ENCODE assay signal across 1 cellular context in genomic region chr15:73604477-73604876, GRCh38.
TF ChIP-seq lines count a peak whose summit lies in the region.

No MANE protein-coding gene starts in this region.

TF ChIP-seq in K562, 482 proteins besides CTCF, POLR2A, EP300 and RAD21:
- no peak for TF ChIP-seq PHTF2 (CRISPR knock-in tag; IDR thresholded peaks at IDR 0.05)
- TF ChIP-seq THRAP3 (IDR thresholded peaks at IDR 0.05; ENCODE audit: borderline replicate concordance) = no peak
- no peak for TF ChIP-seq GMEB1 (CRISPR knock-in tag; IDR thresholded peaks at IDR 0.05)
- TF ChIP-seq SUPT5H (IDR thresholded peaks at IDR 0.05) = no peak
- no peak for TF ChIP-seq NFXL1 (CRISPR knock-in tag; IDR thresholded peaks at IDR 0.05)
- no peak for TF ChIP-seq ZBTB12 (CRISPR knock-in tag; IDR thresholded peaks at IDR 0.05)
- no peak for TF ChIP-seq KLF13 (tag; IDR thresholded peaks at IDR 0.05; ENCODE audit: borderline replicate concordance, low read depth)
- peak; percentile 68; the same call in 1 of the 2 replicates for TF ChIP-seq BCOR (IDR thresholded peaks at IDR 0.05)
- TF ChIP-seq KDM1A (IDR thresholded peaks at IDR 0.05) = peak in 1 of 2 experiments; percentile 41; a peak in 1 of 4 replicates
- no peak for TF ChIP-seq ZNF778 (CRISPR knock-in tag; IDR thresholded peaks at IDR 0.05)
- TF ChIP-seq HMGXB4 (CRISPR knock-in tag; IDR thresholded peaks at IDR 0.05) = no peak
- no peak for TF ChIP-seq FOXP4 (CRISPR knock-in tag; IDR thresholded peaks at IDR 0.05; ENCODE audit: borderline replicate concordance)
- TF ChIP-seq ADNP (tag; IDR thresholded peaks at IDR 0.05) = peak; percentile 75
- TF ChIP-seq ZBTB17 (CRISPR knock-in tag; IDR thresholded peaks at IDR 0.05) = no peak
- TF ChIP-seq FOXJ3 (CRISPR knock-in tag; IDR thresholded peaks at IDR 0.05) = no peak
- TF ChIP-seq RBM15 (IDR thresholded peaks at IDR 0.05; ENCODE audit: insufficient read depth, low read length) = no peak
- TF ChIP-seq CUX1 (CRISPR knock-in tag; IDR thresholded peaks at IDR 0.05) = no peak
- TF ChIP-seq MAX (CRISPR knock-in tag; IDR thresholded peaks at IDR 0.05) = no peak
- TF ChIP-seq RBM25 (IDR thresholded peaks at IDR 0.05; ENCODE audit: low read depth, low read length, severe bottlenecking) = peak; percentile 86
- TF ChIP-seq MYNN (IDR thresholded peaks at IDR 0.05) = no peak
- TF ChIP-seq MYNN (CRISPR knock-in tag; IDR thresholded peaks at IDR 0.05) = no peak
